Comparison of ENCODE assay signal across 8 cellular contexts in genomic region chr4:22515888-22516541, GRCh38. TPM values are rescaled to one million over a fixed set of nuclear protein-coding genes. Genes with fewer than 3 reads are reported as not detected.
DNase-seq lines count a peak whose midpoint lies in the region; ATAC-seq lines count a peak whose summit lies in the region.

TSS of gene ADGRA3 (minus strand) at chr4:22516066. CDS start at chr4:22515784, 282 bp downstream.

- H3K4me1 Mint-ChIP-seq in activated T-cell treated with anti-CD3 and anti-CD28 coated beads, Interleukin-2, amount 50 U/mL, for 4 hours (ENCODE audit: low read depth) = peaks cover 14% of the 10 kb centered on the region
- H3K4me1 Mint-ChIP-seq in naive thymus-derived CD8-positive, alpha-beta T cell = peaks cover 12 to 19% (median 17%) of the 10 kb centered on the region in 4 donors

- H3K27ac Mint-ChIP-seq in naive thymus-derived CD8-positive, alpha-beta T cell = peak within 1 kb of the TSS in 9 of 10 donors; percentile 44 to 87 (median 71)

- peak; percentile 63 for DNase-seq in DMS53 treated with DMSO at 0.1 percent for 48 hours (lab: John Stamatoyannopoulos, UW; ENCODE audit: unreplicated experiment)
- peak; percentile 68 for DNase-seq in NCI-H460 (ENCODE audit: extremely low read depth, low read depth)
- DNase-seq in activated T-cell treated with anti-CD3 and anti-CD28 coated beads, Interleukin-2, amount 50 U/mL, for 4 hours = peak; percentile 7
- DNase-seq in fibroblast of the conjunctiva (ENCODE audit: low read depth) = peak; percentile 29
- DNase-seq in naive thymus-derived CD8-positive, alpha-beta T cell = peak in 8 of 10 donors; percentile 1 to 62 (median 18)

- POLR2A ChIA-PET in naive thymus-derived CD8-positive, alpha-beta T cell (lab: Charles Lee) = no interaction called here

- no peaks in the 10 kb centered on the region for H3K9me3 Mint-ChIP-seq in activated T-cell treated with anti-CD3 and anti-CD28 coated beads, Interleukin-2, amount 50 U/mL, for 4 hours
- peaks cover 0 to 2% (median 0%) of the 10 kb centered on the region in 9 donors for H3K9me3 Mint-ChIP-seq in naive thymus-derived CD8-positive, alpha-beta T cell

- peak within 1 kb of the TSS; percentile 61 for H3K27ac ChIP-seq in temporal lobe (ENCODE audit: low read depth, low read length)

- no peaks in the 10 kb centered on the region for H3K36me3 Mint-ChIP-seq in activated T-cell treated with anti-CD3 and anti-CD28 coated beads, Interleukin-2, amount 50 U/mL, for 4 hours (ENCODE audit: insufficient read depth)
- H3K36me3 Mint-ChIP-seq in naive thymus-derived CD8-positive, alpha-beta T cell = no peaks in the 10 kb centered on the region

- peak; percentile 41 for ATAC-seq in HG02610 (IDR thresholded peaks at IDR 0.05; ENCODE audit: unreplicated experiment)
- peak; percentile 73 to 82 for ATAC-seq in activated T-cell treated with anti-CD3 and anti-CD28 coated beads, Interleukin-2, amount 50 U/mL, for 4 hours
- peak; percentile 63 to 70 for ATAC-seq in naive thymus-derived CD8-positive, alpha-beta T cell
- ATAC-seq in HG02885 (IDR thresholded peaks at IDR 0.05; ENCODE audit: poor library complexity, unreplicated experiment) = no peak

- peaks cover 25% of the 10 kb centered on the region for H3K27me3 Mint-ChIP-seq in activated T-cell treated with anti-CD3 and anti-CD28 coated beads, Interleukin-2, amount 50 U/mL, for 4 hours (ENCODE audit: low read depth)
- H3K27me3 Mint-ChIP-seq in naive thymus-derived CD8-positive, alpha-beta T cell = peaks cover 0 to 25% (median 14%) of the 10 kb centered on the region in 5 donors

- peak within 1 kb of the TSS; percentile 83 for H3K4me3 Mint-ChIP-seq in activated T-cell treated with anti-CD3 and anti-CD28 coated beads, Interleukin-2, amount 50 U/mL, for 4 hours
- H3K4me3 Mint-ChIP-seq in naive thymus-derived CD8-positive, alpha-beta T cell = peak within 1 kb of the TSS; percentile 92 to 98 (median 94)

RNA-seq across cellular contexts. Expression of gene ADGRA3, which starts in this region (rescaled TPM):
- total RNA-seq in NCI-H460 (2014; rRNA removed; shearing (Covaris generic)) = 30.3 and 36.2 TPM in 2 replicates
- polyA plus RNA-seq in NCI-H460 (2014; cell fraction: nucleus; rRNA removed) = 30.8 and 39.4 TPM in 2 replicates
- total RNA-seq in activated T-cell treated with anti-CD3 and anti-CD28 coated beads, Interleukin-2, amount 50 U/mL, for 4 hours = 10 to 100 TPM in 2 of 3 donors, 1 to 10 TPM in 1; 6.4 to 24.0 (median 11.1) TPM
- total RNA-seq in naive thymus-derived CD8-positive, alpha-beta T cell = 1 to 10 TPM; 1.8 to 2.1 TPM
- 1 to 10 TPM in 1 of 3 donors, under 1 TPM in 2; 0.41 to 1.7 (median 0.59) TPM for polyA plus RNA-seq in naive thymus-derived CD8-positive, alpha-beta T cell
- 46.5 TPM for total RNA-seq in temporal lobe

Comparison
In these comparisons a context has a peak if more than half of its experiments do, and no peak if none do; other contexts are left out.
1. DNase-seq: peak in every context shown above with its lines; median percentile 68 in NCI-H460; 63 in DMS53 treated with DMSO at 0.1 percent for 48 hours; 29 in fibroblast of the conjunctiva; 18 in naive thymus-derived CD8-positive, alpha-beta T cell; 7 in activated T-cell treated with anti-CD3 and anti-CD28 coated beads, Interleukin-2, amount 50 U/mL, for 4 hours.